8 cellular contexts compared by ENCODE assay signal in the genomic region with DNA sequence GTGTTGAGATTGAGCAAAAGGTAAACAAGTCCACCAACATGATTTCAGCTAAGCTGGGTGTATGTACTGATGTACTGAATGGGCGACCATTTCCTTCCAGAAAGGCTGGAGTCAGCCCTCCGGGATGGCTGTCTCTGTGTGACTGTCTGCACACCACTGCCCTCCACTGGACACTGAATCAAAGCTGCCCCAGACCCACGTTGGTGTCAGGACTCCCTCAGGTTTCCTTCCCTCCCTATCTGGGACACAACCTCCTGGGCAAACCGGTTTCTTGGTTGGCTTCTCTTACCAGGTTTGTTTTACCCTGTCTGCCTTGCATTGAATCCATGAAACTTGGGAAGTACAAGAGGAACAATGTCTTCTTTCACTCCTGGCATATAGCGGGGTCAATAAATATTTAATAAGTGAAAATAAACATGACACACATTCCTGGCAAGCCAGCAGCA. TPM values are rescaled to one million over a fixed set of nuclear protein-coding genes. Genes with fewer than 3 reads are reported as not detected.
A peak's percentile ranks its signal among the peaks of the same experiment; 100 is the strongest.
DNase-seq lines count a peak whose midpoint lies in the region; ATAC-seq and TF ChIP-seq lines count a peak whose summit lies in the region.

No MANE protein-coding gene starts in this region.

- DNase-seq in D341Med (ENCODE audit: low spot score) (peak; percentile 88), NCI-H1417 (lab: John Stamatoyannopoulos, UW) (peak; percentile 65 to 88 (median 76)), SKM-1 treated with dmso at 0.1 percent for 144 hours (lab: John Stamatoyannopoulos, UW; ENCODE audit: unreplicated experiment) (peak; percentile 85), epithelial cell of proximal tubule (ENCODE audit: low read depth) (no peak), mesothelial cell of epicardium (ENCODE audit: low spot score in 2 of 2, unreplicated experiment in 2 of 2) (peak; percentile 76 to 83), substantia nigra (lab: John Stamatoyannopoulos, UW) (peak in 45 of 49 donors; percentile 18 to 87 (median 69))
- DNase-seq in activated effector memory CD4-positive, alpha-beta T cell treated with Interleukin-2 at 50 U/mL for 16 hours: no peak

- H3K4me3 Mint-ChIP-seq in mesothelial cell of epicardium: no peak overlapping the region

- H3K4me3 ChIP-seq in epithelial cell of proximal tubule (ENCODE audit: low read depth, low read length): no peak overlapping the region

- no peaks in the 10 kb centered on the region for H3K9me3 Mint-ChIP-seq in mesothelial cell of epicardium

- no peaks in the 10 kb centered on the region for H3K36me3 Mint-ChIP-seq in mesothelial cell of epicardium

- no peaks in the 10 kb centered on the region for H3K27me3 Mint-ChIP-seq in mesothelial cell of epicardium (ENCODE audit: low read depth)

- peaks cover 62% of the 10 kb centered on the region for H3K4me1 Mint-ChIP-seq in mesothelial cell of epicardium

- peak; percentile 50 for ATAC-seq in GM21723 (IDR thresholded peaks at IDR 0.05; ENCODE audit: unreplicated experiment)

- TF ChIP-seq CTCF in epithelial cell of proximal tubule (conservative IDR thresholded peaks at IDR 0.05; ENCODE audit: low read depth, low read length): peak; percentile 95
- peak; percentile 57 for TF ChIP-seq CTCF in mesothelial cell of epicardium (IDR thresholded peaks at IDR 0.05; ENCODE audit: unreplicated experiment)

- peak overlapping the region; percentile 33 for H3K27ac ChIP-seq in substantia nigra (ENCODE audit: low read depth, low read length, poor library complexity, severe bottlenecking)

- H3K27ac Mint-ChIP-seq in mesothelial cell of epicardium: peak overlapping the region; percentile 91

RNA-seq across cellular contexts. Expression of a gene that starts 5.3 kb away (rescaled TPM):
- total RNA-seq in epithelial cell of proximal tubule (313 and 368 TPM in 2 replicates), mesothelial cell of epicardium (241 to 259 TPM (median 251 TPM) in 3 replicates)

RNA-seq across cellular contexts. Expression of a gene that starts 37.6 kb away (rescaled TPM):
- total RNA-seq in epithelial cell of proximal tubule: 20.1 and 20.3 TPM in 2 replicates
- total RNA-seq in mesothelial cell of epicardium: 34.7 to 37.2 TPM (median 35.9 TPM) in 3 replicates

Comparison
In these comparisons a context has a peak if more than half of its experiments do, and no peak if none do; other contexts are left out.
1. DNase-seq: peak in D341Med (single experiment), NCI-H1417 (3 of 3), SKM-1 treated with dmso at 0.1 percent for 144 hours (single experiment), mesothelial cell of epicardium (2 of 2) and substantia nigra (45 of 49); none in epithelial cell of proximal tubule (single experiment) and activated effector memory CD4-positive, alpha-beta T cell treated with Interleukin-2 at 50 U/mL for 16 hours (single experiment).